In the genomic region with DNA sequence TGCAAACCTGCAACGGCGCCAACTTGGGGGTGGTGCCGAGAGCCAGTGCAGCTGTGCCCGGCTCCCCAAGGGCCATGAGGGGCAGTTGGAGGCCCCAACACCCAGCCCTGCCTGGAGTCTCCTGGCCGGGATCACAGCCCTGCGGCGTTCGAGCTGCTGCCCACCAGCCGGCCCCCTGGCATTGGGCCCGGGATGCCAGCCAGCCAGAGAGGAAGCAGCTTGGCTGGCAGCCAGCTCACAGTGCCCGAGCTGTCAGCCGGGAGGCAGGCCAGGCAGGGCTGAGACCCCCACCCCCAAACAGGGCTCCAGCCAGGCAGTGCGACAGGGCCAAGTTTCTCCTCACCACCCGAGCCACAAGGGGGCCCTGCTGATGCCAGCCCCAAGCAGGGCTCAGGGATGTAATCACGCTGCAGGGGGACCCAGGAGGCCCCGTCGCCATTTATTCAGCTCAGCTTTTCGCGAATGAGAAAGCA, we compare ENCODE assay signal across 10 cellular contexts. TPM values are rescaled to one million over a fixed set of nuclear protein-coding genes. Genes with fewer than 3 reads are reported as not detected.
A peak's percentile ranks its signal among the peaks of the same experiment; 100 is the strongest.
DNase-seq lines count a peak whose midpoint lies in the region; ATAC-seq and TF ChIP-seq lines count a peak whose summit lies in the region.
"Had no signal": no experiment of that assay in that cellular context is flagged by ENCODE, and none has a peak within 500 bp of the region (broad histone marks: within the 10 kb centered on the region; RNA-seq: fewer than 3 reads in every experiment).

No MANE protein-coding gene starts in this region.

- peaks cover 0 to 3% of the 10 kb centered on the region in 2 donors for H3K27me3 Mint-ChIP-seq in natural killer cell treated with Interleukin-12 subunit alpha and Interleukin-12 subunit beta and Interleukin-15 and Interleukin-18, amount 100 ng/mL, for 72 hours

- H3K36me3 ChIP-seq in neutrophil: no peaks in the 10 kb centered on the region

- peaks cover 0 to 15% of the 10 kb centered on the region in 2 donors for H3K4me1 Mint-ChIP-seq in natural killer cell treated with Interleukin-12 subunit alpha and Interleukin-12 subunit beta and Interleukin-15 and Interleukin-18, amount 100 ng/mL, for 72 hours (ENCODE audit: low read depth in 2 of 2)

- H3K9me3 Mint-ChIP-seq in natural killer cell treated with Interleukin-12 subunit alpha and Interleukin-12 subunit beta and Interleukin-15 and Interleukin-18, amount 100 ng/mL, for 72 hours: no peaks in the 10 kb centered on the region
- H3K9me3 Mint-ChIP-seq: T-helper 1 cell treated with Interleukin-12 subunit alpha and Interleukin-12 subunit beta and Interleukin-4 antibody, amounts not matched to agents 30 μg/mL and 1 μg/mL, for 36 hours had no signal

- peak; percentile 29; the same call in 1 of the 3 replicates for TF ChIP-seq CTCF in GM12872 (IDR thresholded peaks at IDR 0.05; ENCODE audit: insufficient read depth, low read depth, low read length)
- no peak for TF ChIP-seq CTCF in neutrophil (IDR thresholded peaks at IDR 0.05)
- TF ChIP-seq CTCF in omental fat pad (IDR thresholded peaks at IDR 0.05): no peak

- H3K36me3 Mint-ChIP-seq in natural killer cell treated with Interleukin-12 subunit alpha and Interleukin-12 subunit beta and Interleukin-15 and Interleukin-18, amount 100 ng/mL, for 72 hours: no peaks in the 10 kb centered on the region

- peaks cover 7% of the 10 kb centered on the region for H3K27me3 ChIP-seq in neutrophil
- H3K27me3 ChIP-seq: body of pancreas had no signal

- in situ Hi-C loops in KBM-7 (cut with MboI; ENCODE audit: low pct_unique_long_range_greater_than_20kb, low sequenced_read_pairs): no loop called here

- no peaks in the 10 kb centered on the region for H3K9me3 ChIP-seq in neutrophil
- H3K9me3 ChIP-seq: body of pancreas had no signal

- H3K27ac ChIP-seq in neutrophil: peak overlapping the region; percentile 87
- H3K27ac ChIP-seq: body of pancreas had no signal

- peaks cover 16 to 23% of the 10 kb centered on the region in 2 experiments for H3K4me1 ChIP-seq in neutrophil (ENCODE audit: control insufficient read depth in 1 of 2, insufficient read depth in 1 of 2, low read depth in 1 of 2, low read length in 1 of 2)

- ATAC-seq in omental fat pad (ENCODE audit: low FRiP score): no peak
- no peak for ATAC-seq in natural killer cell treated with Interleukin-12 subunit alpha and Interleukin-12 subunit beta and Interleukin-15 and Interleukin-18, amount 100 ng/mL, for 72 hours
- ATAC-seq: body of pancreas had no signal

- H3K27ac Mint-ChIP-seq in natural killer cell treated with Interleukin-12 subunit alpha and Interleukin-12 subunit beta and Interleukin-15 and Interleukin-18, amount 100 ng/mL, for 72 hours: no peak overlapping the region
- H3K27ac Mint-ChIP-seq: T-helper 1 cell treated with Interleukin-12 subunit alpha and Interleukin-12 subunit beta and Interleukin-4 antibody, amounts not matched to agents 30 μg/mL and 1 μg/mL, for 36 hours had no signal

- no peak overlapping the region for H3K4me3 Mint-ChIP-seq in natural killer cell treated with Interleukin-12 subunit alpha and Interleukin-12 subunit beta and Interleukin-15 and Interleukin-18, amount 100 ng/mL, for 72 hours
- H3K4me3 Mint-ChIP-seq: T-helper 1 cell treated with Interleukin-12 subunit alpha and Interleukin-12 subunit beta and Interleukin-4 antibody, amounts not matched to agents 30 μg/mL and 1 μg/mL, for 36 hours had no signal

- H3K4me3 ChIP-seq in neutrophil (ENCODE audit: low read depth in 1 of 2, low read length in 1 of 2): no peak overlapping the region
- H3K4me3 ChIP-seq: body of pancreas had no signal

- DNase-seq in NCI-H2029 treated with DMSO at 0.1 percent for 48 hours (lab: John Stamatoyannopoulos, UW) (peak; percentile 65), cerebellar cortex (ENCODE audit: low spot score) (peak; percentile 39), KBM-7 (no peak), omental fat pad (ENCODE audit: low spot score) (no peak)
- DNase-seq in stimulated activated CD4-positive, alpha-beta T cell treated with anti-CD3 and anti-CD28 coated beads, Interleukin-4, amount 100 ng/mL, for 24 hours: no peak
- DNase-seq in natural killer cell treated with Interleukin-12 subunit alpha and Interleukin-12 subunit beta and Interleukin-15 and Interleukin-18, amount 100 ng/mL, for 72 hours (ENCODE audit: low spot score): no peak

RNA-seq across cellular contexts. Expression of a gene that starts 26.0 kb away (rescaled TPM):
- 10 to 100 TPM; 20.8 to 34.8 (median 23.3) TPM for total RNA-seq in omental fat pad
- total RNA-seq in natural killer cell treated with Interleukin-12 subunit alpha and Interleukin-12 subunit beta and Interleukin-15 and Interleukin-18, amount 100 ng/mL, for 72 hours: 10 to 100 TPM; 54.8 to 69.0 TPM

Comparison
In these comparisons a context has a peak if more than half of its experiments do, and no peak if none do; other contexts are left out.
1. DNase-seq: peak in NCI-H2029 treated with DMSO at 0.1 percent for 48 hours (single experiment) and cerebellar cortex (single experiment); none in KBM-7 (single experiment), stimulated activated CD4-positive, alpha-beta T cell treated with anti-CD3 and anti-CD28 coated beads, Interleukin-4, amount 100 ng/mL, for 24 hours (single experiment), omental fat pad (single experiment) and natural killer cell treated with Interleukin-12 subunit alpha and Interleukin-12 subunit beta and Interleukin-15 and Interleukin-18, amount 100 ng/mL, for 72 hours (single experiment).